In the genomic region with DNA sequence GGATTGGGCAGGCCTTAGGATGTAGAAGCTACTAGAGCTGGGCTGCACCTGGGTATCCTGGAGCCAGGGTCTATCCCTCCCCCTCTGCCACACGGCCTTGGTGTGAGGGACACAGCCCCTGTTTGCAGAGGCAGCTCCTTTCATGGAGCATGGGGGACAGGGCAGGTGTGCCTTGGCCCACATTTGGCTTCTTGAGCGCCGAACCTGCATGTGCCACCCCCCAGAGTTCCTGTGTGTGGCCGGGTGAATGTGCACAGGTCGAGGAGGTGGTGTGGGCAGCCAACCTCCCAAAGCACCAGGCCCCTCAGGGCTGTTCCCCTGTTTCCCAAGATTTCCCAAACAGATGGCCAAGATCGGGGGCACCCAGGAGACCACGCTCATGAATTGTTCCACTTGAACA, we compare ENCODE assay signal across 21 cellular contexts. TPM values are rescaled to one million over a fixed set of nuclear protein-coding genes. Genes with fewer than 3 reads are reported as not detected.
DNase-seq lines count a peak whose midpoint lies in the region; ATAC-seq and TF ChIP-seq lines count a peak whose summit lies in the region.
"Had no signal": no experiment of that assay in that cellular context is flagged by ENCODE, and none has a peak within 500 bp of the region (broad histone marks: within the 10 kb centered on the region; RNA-seq: fewer than 3 reads in every experiment).

No MANE protein-coding gene starts in this region.

- H3K4me3 ChIP-seq in mesenchymal stem cell (ENCODE audit: insufficient read depth in 1 of 2, low read depth in 1 of 2, low read length in 2 of 2), result no peak overlapping the region
- H3K4me3 ChIP-seq in rectal smooth muscle tissue (ENCODE audit: low read length), result no peak overlapping the region
- no peak overlapping the region for H3K4me3 ChIP-seq in vagina

- H3K36me3 ChIP-seq in mesenchymal stem cell (ENCODE audit: control insufficient read depth in 1 of 2, insufficient read depth in 2 of 2, low read depth in 1 of 2, low read length in 2 of 2), result peaks cover 0 to 2% of the 10 kb centered on the region in 2 experiments
- no peaks in the 10 kb centered on the region for H3K36me3 ChIP-seq in rectal smooth muscle tissue (ENCODE audit: control insufficient read depth, insufficient read depth, low read length)
- no peaks in the 10 kb centered on the region for H3K36me3 ChIP-seq in vagina
- H3K36me3 ChIP-seq: BE2C had no signal

- peaks cover 12% of the 10 kb centered on the region for H3K4me1 ChIP-seq in mesenchymal stem cell (ENCODE audit: control insufficient read depth, insufficient read depth, low read depth, low read length)
- peaks cover 13% of the 10 kb centered on the region for H3K4me1 ChIP-seq in rectal smooth muscle tissue (ENCODE audit: control insufficient read depth, insufficient read depth, low read length)
- peaks cover 13% of the 10 kb centered on the region for H3K4me1 ChIP-seq in vagina

- no peak for TF ChIP-seq POLR2A in vagina (IDR thresholded peaks at IDR 0.05)

- no peak overlapping the region for H3K9ac ChIP-seq in mesenchymal stem cell (ENCODE audit: low read length)
- H3K9ac ChIP-seq in rectal smooth muscle tissue (ENCODE audit: low read length), result no peak overlapping the region

- peak overlapping the region; percentile 6 for H4K91ac ChIP-seq in mesenchymal stem cell (ENCODE audit: low read length)

- ATAC-seq in Right ventricle myocardium inferior, result no peak
- ATAC-seq: HCT116 had no signal

- H2BK5ac ChIP-seq in mesenchymal stem cell (ENCODE audit: low read depth, low read length, poor library complexity, severe bottlenecking), result no peak overlapping the region

- no peak overlapping the region for H3K14ac ChIP-seq in mesenchymal stem cell (ENCODE audit: low read length in 2 of 2)

- TF ChIP-seq CTCF in vagina (IDR thresholded peaks at IDR 0.05), result no peak

- H3K27ac ChIP-seq in mesenchymal stem cell (ENCODE audit: low read length, poor library complexity, severe bottlenecking) (no peak overlapping the region), rectal smooth muscle tissue (ENCODE audit: low read depth, low read length) (peak overlapping the region; percentile 91), vagina (peak overlapping the region; percentile 85)
- H3K27ac ChIP-seq: 22Rv1, HL-60 had no signal

- H3K18ac ChIP-seq in mesenchymal stem cell (ENCODE audit: low read depth in 1 of 2, low read length in 2 of 2), result peak overlapping the region in 1 of 2 experiments; percentile 1

- H2BK120ac ChIP-seq in mesenchymal stem cell (ENCODE audit: low read depth, low read length), result peak overlapping the region; percentile 21

- no peak overlapping the region for H3K23ac ChIP-seq in mesenchymal stem cell (ENCODE audit: low read length in 2 of 2)

- no peaks in the 10 kb centered on the region for H3K79me1 ChIP-seq in mesenchymal stem cell (replicated peaks; ENCODE audit: low read length, poor library complexity, severe bottlenecking)

- no peak overlapping the region for H3K4me2 ChIP-seq in mesenchymal stem cell (ENCODE audit: low read length, poor library complexity, severe bottlenecking)

- no peak overlapping the region for H4K8ac ChIP-seq in mesenchymal stem cell (ENCODE audit: low read length)

- peak; percentile 63 for DNase-seq in Right ventricle myocardium inferior (ENCODE audit: missing footprints)
- no peak for DNase-seq in cardiac septum (ENCODE audit: low spot score)
- DNase-seq in mesenchymal stem cell, result no peak
- DNase-seq in vagina (ENCODE audit: extremely low spot score in 2 of 2), result no peak
- DNase-seq in DMS 273 treated with DMSO at 0.1 percent for 48 hours (lab: John Stamatoyannopoulos, UW), result no peak
- no peak for DNase-seq in stimulated activated naive CD4-positive, alpha-beta T cell treated with Interleukin-2 at 50 U/mL for 16 hours (lab: John Stamatoyannopoulos, UW)
- DNase-seq in NCI-H1436 treated with DMSO at 0.1 percent for 48 hours (lab: John Stamatoyannopoulos, UW), result no peak
- DNase-seq: BE2C; Calu3; CD4-positive, alpha-beta memory T cell; DMS79 treated with DMSO at 0.1 percent for 48 hours; KBM-7; NCI-H1417 treated with DMSO at 0.1 percent for 48 hours; NCI-H2029; NCI-H2171 treated with DMSO at 0.1 percent for 48 hours; NCI-H446 treated with DMSO at 0.1 percent for 48 hours; NK-92 treated with Interleukin-12 subunit alpha and Interleukin-12 subunit beta, amount 100 ng/mL, for 24 hours had no signal

- H3K9me3 ChIP-seq in mesenchymal stem cell (ENCODE audit: control insufficient read depth, low read length) (peaks cover 6% of the 10 kb centered on the region), vagina (no peaks in the 10 kb centered on the region)
- H3K9me3 ChIP-seq: BE2C had no signal

- H2AK5ac ChIP-seq in mesenchymal stem cell (ENCODE audit: low read length, severe bottlenecking), result no peak overlapping the region

- intact Hi-C loops in Right ventricle myocardium inferior (cut with DNase I) (no loop called here), cardiac septum (cut with DNase I) (no loop called here), vagina (cut with DNase I) (no loop called here)

- no peak overlapping the region for H2AFZ ChIP-seq in mesenchymal stem cell (ENCODE audit: low read depth, low read length)

- H2BK12ac ChIP-seq in mesenchymal stem cell (ENCODE audit: low read length in 2 of 2), result peak overlapping the region in 1 of 2 experiments; percentile 33

- H2BK15ac ChIP-seq in mesenchymal stem cell (ENCODE audit: low read depth, poor library complexity, severe bottlenecking), result no peak overlapping the region

- H3K27me3 ChIP-seq in mesenchymal stem cell (ENCODE audit: control insufficient read depth in 1 of 2, insufficient read depth in 1 of 2, low read length in 2 of 2), result peaks cover 3 to 38% of the 10 kb centered on the region in 2 experiments
- no peaks in the 10 kb centered on the region for H3K27me3 ChIP-seq in rectal smooth muscle tissue (ENCODE audit: control insufficient read depth, insufficient read depth, low read length)
- no peaks in the 10 kb centered on the region for H3K27me3 ChIP-seq in vagina
- H3K27me3 ChIP-seq: BE2C had no signal

- 94% methylated on average over 7 of the region's 7 CpGs for WGBS in mesenchymal stem cell

- peak overlapping the region in 1 of 2 experiments; percentile 5 for H3K4ac ChIP-seq in mesenchymal stem cell (ENCODE audit: low read depth in 1 of 2, low read length in 2 of 2)

RNA-seq across cellular contexts. Expression of a gene that starts 7.9 kb away (rescaled TPM):
- total RNA-seq in Right ventricle myocardium inferior (0.32 TPM), cardiac septum (0.57 TPM), vagina (3.4 TPM)
- polyA plus RNA-seq in mesenchymal stem cell (2013, experiment 1 of 2), result 0.08 TPM
- 0.05 TPM for polyA plus RNA-seq in mesenchymal stem cell (2013, experiment 2 of 2)
